8 cellular contexts compared by ENCODE assay signal in genomic region chr15:85543741-85544155, GRCh38.
A peak's percentile ranks its signal among the peaks of the same experiment; 100 is the strongest.
DNase-seq lines count a peak whose midpoint lies in the region; ATAC-seq and TF ChIP-seq lines count a peak whose summit lies in the region.

No MANE protein-coding gene starts in this region.

- peak overlapping the region; percentile 97 for H3K27ac ChIP-seq in 22Rv1
- H3K27ac ChIP-seq in right atrium auricular region, result peak overlapping the region; percentile 49 to 65
- H3K27ac ChIP-seq in SK-N-SH (ENCODE audit: low read depth in 2 of 2, low read length in 1 of 2), result no peak overlapping the region

- H3K9me3 ChIP-seq in right atrium auricular region, result no peaks in the 10 kb centered on the region
- no peaks in the 10 kb centered on the region for H3K9me3 ChIP-seq in SK-N-SH

- 98% methylated on average over 15 of the region's 15 CpGs for WGBS in SK-N-SH (ENCODE audit: low lambda C conversion rate)

- TF ChIP-seq RAD21 in SK-N-SH (IDR thresholded peaks at IDR 0.05; ENCODE audit: low read length), result no peak

- no peaks in the 10 kb centered on the region for H3K9me2 ChIP-seq in SK-N-SH

- no peaks in the 10 kb centered on the region for H3K27me3 Mint-ChIP-seq in activated T-cell treated with anti-CD3 and anti-CD28 coated beads, Interleukin-2, amount 50 U/mL, for 24 hours
- no peaks in the 10 kb centered on the region for H3K27me3 Mint-ChIP-seq in mesothelial cell of epicardium (ENCODE audit: low read depth)

- CTCF ChIA-PET in SK-N-SH (lab: Yijun Ruan, JAX), result interaction anchor here (1.1 to 1.4 kb wide), 2 partner anchors 13 to 32 kb away, joined by 3 read pairs; no protein-coding TSS in a partner anchor

- H3K36me3 Mint-ChIP-seq in activated T-cell treated with anti-CD3 and anti-CD28 coated beads, Interleukin-2, amount 50 U/mL, for 24 hours (ENCODE audit: low read depth), result peaks cover 42% of the 10 kb centered on the region
- peaks cover 16% of the 10 kb centered on the region for H3K36me3 Mint-ChIP-seq in mesothelial cell of epicardium

- peak overlapping the region; percentile 35 for H3K4me3 Mint-ChIP-seq in activated T-cell treated with anti-CD3 and anti-CD28 coated beads, Interleukin-2, amount 50 U/mL, for 24 hours
- no peak overlapping the region for H3K4me3 Mint-ChIP-seq in mesothelial cell of epicardium

- DNase-seq in NCI-H187 treated with DMSO at 0.1 percent for 48 hours (lab: John Stamatoyannopoulos, UW) (peak; percentile 69), right atrium auricular region (ENCODE audit: low spot score) (peak; percentile 85), mesothelial cell of epicardium (ENCODE audit: low spot score in 2 of 2, unreplicated experiment in 2 of 2) (no peak), SK-N-SH (no peak)
- DNase-seq in activated T-cell treated with anti-CD3 and anti-CD28 coated beads, Interleukin-2, amount 50 U/mL, for 24 hours, result peak; percentile 40
- peak; percentile 1 to 9 for DNase-seq in stimulated activated CD8-positive, alpha-beta memory T cell treated with anti-CD3 and anti-CD28 coated beads, Interleukin-4, amount 100 ng/mL, for 1 hour (ENCODE audit: low read depth in 2 of 2, low spot score in 1 of 2)

- H3K27me3 ChIP-seq in right atrium auricular region (no peaks in the 10 kb centered on the region), SK-N-SH (ENCODE audit: insufficient read depth) (no peaks in the 10 kb centered on the region)

- H3K4me2 ChIP-seq in SK-N-SH, result no peak overlapping the region

- H3K9me3 Mint-ChIP-seq in activated T-cell treated with anti-CD3 and anti-CD28 coated beads, Interleukin-2, amount 50 U/mL, for 24 hours, result no peaks in the 10 kb centered on the region
- H3K9me3 Mint-ChIP-seq in mesothelial cell of epicardium, result no peaks in the 10 kb centered on the region

- H3K4me1 Mint-ChIP-seq in activated T-cell treated with anti-CD3 and anti-CD28 coated beads, Interleukin-2, amount 50 U/mL, for 24 hours (ENCODE audit: low read depth), result peaks cover 81% of the 10 kb centered on the region
- peaks cover 12% of the 10 kb centered on the region for H3K4me1 Mint-ChIP-seq in mesothelial cell of epicardium

- no peaks in the 10 kb centered on the region for H3K36me3 ChIP-seq in right atrium auricular region
- peaks cover 1 to 16% of the 10 kb centered on the region in 2 experiments for H3K36me3 ChIP-seq in SK-N-SH (replicated peaks in 1 of 2; ENCODE audit: control insufficient read depth in 1 of 2, insufficient read depth in 2 of 2, low read length in 1 of 2)

- no peaks in the 10 kb centered on the region for H3F3A ChIP-seq in SK-N-SH (replicated peaks; ENCODE audit: insufficient read depth)

- POLR2A ChIA-PET in SK-N-SH (lab: Yijun Ruan, JAX), result no interaction called here

- no peak for TF ChIP-seq EP300 in SK-N-SH (IDR thresholded peaks at IDR 0.05; ENCODE audit: borderline replicate concordance in 1 of 2, low read depth in 1 of 2, low read length in 1 of 2)

- H3K27ac Mint-ChIP-seq in activated T-cell treated with anti-CD3 and anti-CD28 coated beads, Interleukin-2, amount 50 U/mL, for 24 hours, result peak overlapping the region; percentile 33
- no peak overlapping the region for H3K27ac Mint-ChIP-seq in mesothelial cell of epicardium

- no peak overlapping the region for H2AFZ ChIP-seq in SK-N-SH (ENCODE audit: low read depth)

- H3K79me2 ChIP-seq in SK-N-SH (ENCODE audit: insufficient read depth), result peaks cover 6% of the 10 kb centered on the region; the same call in 1 of the 2 replicates

- H3K4me1 ChIP-seq in right atrium auricular region (peaks cover 0 to 46% of the 10 kb centered on the region in 2 donors), SK-N-SH (ENCODE audit: control insufficient read depth in 1 of 2, insufficient read depth in 2 of 2, low read depth in 1 of 2, low read length in 1 of 2) (peaks cover 0 to 2% of the 10 kb centered on the region in 2 experiments; a peak in 1 of 4 replicates)

- peak; percentile 31 for TF ChIP-seq CTCF in 22Rv1 (IDR thresholded peaks at IDR 0.05)
- peak in 1 of 2 donors; percentile 46 for TF ChIP-seq CTCF in right atrium auricular region (IDR thresholded peaks at IDR 0.05)
- TF ChIP-seq CTCF in mesothelial cell of epicardium (IDR thresholded peaks at IDR 0.05; ENCODE audit: unreplicated experiment), result no peak
- no peak for TF ChIP-seq CTCF in SK-N-SH (IDR thresholded peaks at IDR 0.05)

- H4K20me1 ChIP-seq in SK-N-SH (ENCODE audit: insufficient read depth), result peaks cover 6% of the 10 kb centered on the region; the same call in 1 of the 2 replicates

- no peak overlapping the region for H3K9ac ChIP-seq in SK-N-SH

- ATAC-seq in GM19328 (IDR thresholded peaks at IDR 0.05; ENCODE audit: unreplicated experiment), result no peak

- no peak overlapping the region for H3K4me3 ChIP-seq in right atrium auricular region
- no peak overlapping the region for H3K4me3 ChIP-seq in SK-N-SH (ENCODE audit: low read depth in 2 of 2, low read length in 1 of 2)

TF ChIP-seq in SK-N-SH, 30 proteins besides CTCF, POLR2A, EP300 and RAD21:
- TF ChIP-seq JUND (IDR thresholded peaks at IDR 0.05) (no peak), NRF1 (IDR thresholded peaks at IDR 0.05; ENCODE audit: low read depth, low read length) (no peak), MAX (IDR thresholded peaks at IDR 0.05; ENCODE audit: low read depth) (no peak), YY1 (IDR thresholded peaks at IDR 0.05; ENCODE audit: low read depth) (no peak), NFIC (IDR thresholded peaks at IDR 0.05; ENCODE audit: borderline replicate concordance) (no peak), EZH2phosphoT487 (IDR thresholded peaks at IDR 0.05; ENCODE audit: borderline replicate concordance, low read depth) (no peak), MXI1 (IDR thresholded peaks at IDR 0.05; ENCODE audit: low read depth, low read length) (no peak), USF2 (IDR thresholded peaks at IDR 0.05; ENCODE audit: borderline replicate concordance, low read depth, low read length) (no peak), POLR2AphosphoS5 (IDR thresholded peaks at IDR 0.05; ENCODE audit: low read depth, low read length) (no peak), ZBTB33 (IDR thresholded peaks at IDR 0.05; ENCODE audit: borderline replicate concordance, low read depth) (no peak)

Comparison
In these comparisons a context has a peak if more than half of its experiments do, and no peak if none do; other contexts are left out.
1. H3K27ac ChIP-seq: peak in 22Rv1 (single experiment) and right atrium auricular region (2 of 2); none in SK-N-SH (0 of 2).
2. DNase-seq: peak in NCI-H187 treated with DMSO at 0.1 percent for 48 hours (single experiment), activated T-cell treated with anti-CD3 and anti-CD28 coated beads, Interleukin-2, amount 50 U/mL, for 24 hours (single experiment), right atrium auricular region (single experiment) and stimulated activated CD8-positive, alpha-beta memory T cell treated with anti-CD3 and anti-CD28 coated beads, Interleukin-4, amount 100 ng/mL, for 1 hour (2 of 2); none in mesothelial cell of epicardium (0 of 2) and SK-N-SH (single experiment).